In genomic region chr2:224063308-224063648, GRCh38 we compare ENCODE assay signal across 24 cellular contexts. TPM values are rescaled to one million over a fixed set of nuclear protein-coding genes. Genes with fewer than 3 reads are reported as not detected.
A peak's percentile ranks its signal among the peaks of the same experiment; 100 is the strongest.
DNase-seq lines count a peak whose midpoint lies in the region; ATAC-seq and TF ChIP-seq lines count a peak whose summit lies in the region.
"Had no signal": no experiment of that assay in that cellular context is flagged by ENCODE, and none has a peak within 500 bp of the region (broad histone marks: within the 10 kb centered on the region; RNA-seq: fewer than 3 reads in every experiment).

No MANE protein-coding gene starts in this region.

- H3K4me1 ChIP-seq in neural progenitor cell, result no peaks in the 10 kb centered on the region
- H3K4me1 ChIP-seq: lower lobe of right lung, right lobe of liver had no signal

- no peak overlapping the region for H3K27ac ChIP-seq in neural progenitor cell
- H3K27ac ChIP-seq: BLaER1 treated with 17β-estradiol and CSF1 and Interleukin-3, amounts not matched to agents 10 nM and 100 nM; lower lobe of right lung; right lobe of liver; RWPE1; SK-N-MC had no signal

- H3F3A ChIP-seq in neural progenitor cell (ENCODE audit: low read depth), result no peaks in the 10 kb centered on the region

- no peaks in the 10 kb centered on the region for H4K20me1 ChIP-seq in neural progenitor cell (ENCODE audit: low read depth)
- H4K20me1 ChIP-seq: BLaER1 treated with 17β-estradiol and CSF1 and Interleukin-3, amounts not matched to agents 10 nM and 100 nM had no signal

- no peaks in the 10 kb centered on the region for H3K4me1 Mint-ChIP-seq in neural progenitor cell
- H3K4me1 Mint-ChIP-seq: T-helper 17 cell had no signal

- ATAC-seq in GM19395 (IDR thresholded peaks at IDR 0.05; ENCODE audit: unreplicated experiment) (peak; percentile 61), HG02759 (IDR thresholded peaks at IDR 0.05; ENCODE audit: unreplicated experiment) (peak; percentile 15), HG03196 (IDR thresholded peaks at IDR 0.05; ENCODE audit: unreplicated experiment) (peak; percentile 30), esophagus mucosa (no peak), GM18505 (IDR thresholded peaks at IDR 0.05; ENCODE audit: unreplicated experiment) (no peak)
- ATAC-seq: lower lobe of right lung, T-helper 17 cell had no signal

- H3K9me3 Mint-ChIP-seq in neural progenitor cell, result no peaks in the 10 kb centered on the region

- no peak overlapping the region for H3K9ac ChIP-seq in neural progenitor cell
- H3K9ac ChIP-seq: BLaER1 treated with 17β-estradiol and CSF1 and Interleukin-3, amounts not matched to agents 10 nM and 100 nM had no signal

- H3K27ac Mint-ChIP-seq in neural progenitor cell, result no peak overlapping the region
- H3K27ac Mint-ChIP-seq: T-helper 17 cell had no signal

- no peak for TF ChIP-seq POLR2A in GM18505 (IDR thresholded peaks at IDR 0.05; ENCODE audit: borderline replicate concordance, extremely low read depth, insufficient read depth, insufficient read length)

- H3K36me3 Mint-ChIP-seq in neural progenitor cell, result no peaks in the 10 kb centered on the region

- H3K27me3 ChIP-seq in neural progenitor cell, result no peaks in the 10 kb centered on the region
- H3K27me3 ChIP-seq: BLaER1 treated with 17β-estradiol and CSF1 and Interleukin-3, amounts not matched to agents 10 nM and 100 nM; right lobe of liver had no signal

- no peak overlapping the region for H3K4me2 ChIP-seq in neural progenitor cell
- H3K4me2 ChIP-seq: BLaER1 treated with 17β-estradiol and CSF1 and Interleukin-3, amounts not matched to agents 10 nM and 100 nM had no signal

- H2AFZ ChIP-seq in neural progenitor cell (replicated peaks), result peak overlapping the region; percentile 10

- no peak overlapping the region for H3K4me3 ChIP-seq in neural progenitor cell
- H3K4me3 ChIP-seq: BLaER1 treated with 17β-estradiol and CSF1 and Interleukin-3, amounts not matched to agents 10 nM and 100 nM; lower lobe of right lung; right lobe of liver; SK-N-MC had no signal

- TF ChIP-seq CTCF in neural progenitor cell (IDR thresholded peaks at IDR 0.05), result no peak

- no peaks in the 10 kb centered on the region for H3K79me2 ChIP-seq in neural progenitor cell (ENCODE audit: low read depth)

- DNase-seq in neural progenitor cell (ENCODE audit: low spot score), result no peak
- DNase-seq in cortex of kidney (lab: John Stamatoyannopoulos, UW), result no peak
- DNase-seq: activated CD4-positive, alpha-beta T cell treated with anti-CD3 and anti-CD28 coated beads for 4 hours; activated CD8-positive, alpha-beta memory T cell treated with anti-CD3 and anti-CD28 coated beads for 24 hours; activated gamma-delta T cell; activated T-cell treated with anti-CD3 and anti-CD28 coated beads, Interleukin-2, amount 50 U/mL, for 1 hour; central memory CD4-positive, alpha-beta T cell; COR-L47; DMS79; kidney; lower lobe of right lung; NCI-H1092 treated with DMSO at 0.1 percent for 48 hours; NCI-H187 treated with DMSO at 0.1 percent for 48 hours; right lobe of liver; stimulated activated naive CD4-positive, alpha-beta T cell treated with Interleukin-2 at 50 U/mL for 16 hours; T-helper 17 cell had no signal

- H3K36me3 ChIP-seq in neural progenitor cell, result no peaks in the 10 kb centered on the region
- H3K36me3 ChIP-seq: BLaER1 treated with 17β-estradiol and CSF1 and Interleukin-3, amounts not matched to agents 10 nM and 100 nM; lower lobe of right lung; right lobe of liver had no signal

- no peaks in the 10 kb centered on the region for H3K9me3 ChIP-seq in neural progenitor cell (ENCODE audit: low read depth)
- H3K9me3 ChIP-seq: BLaER1 treated with 17β-estradiol and CSF1 and Interleukin-3, amounts not matched to agents 10 nM and 100 nM; lower lobe of right lung; right lobe of liver had no signal

- peaks cover 2% of the 10 kb centered on the region for H3K27me3 Mint-ChIP-seq in neural progenitor cell (ENCODE audit: insufficient read depth, low read depth)

- H3K4me3 Mint-ChIP-seq in neural progenitor cell, result no peak overlapping the region
- H3K4me3 Mint-ChIP-seq: T-helper 17 cell had no signal

RNA-seq across cellular contexts. Expression of gene SERPINE2, which starts 24.2 kb away (rescaled TPM):
- total RNA-seq in neural progenitor cell (ENCODE audit: low replicate concordance) (19.6 and 28.8 TPM in 2 replicates), esophagus mucosa (63.7 TPM)

Comparison
In these comparisons a context has a peak if more than half of its experiments do, and no peak if none do; other contexts are left out.
1. ATAC-seq: peak in GM19395 (single experiment), HG02759 (single experiment) and HG03196 (single experiment); none in esophagus mucosa (single experiment) and GM18505 (single experiment).